ENCODE assay signal across 12 cellular contexts in genomic region chr20:45593498-45593897, GRCh38. TPM values are rescaled to one million over a fixed set of nuclear protein-coding genes. Genes with fewer than 3 reads are reported as not detected.
"Had no signal": no experiment of that assay in that cellular context is flagged by ENCODE, and none has a peak within 500 bp of the region (broad histone marks: within the 10 kb centered on the region; RNA-seq: fewer than 3 reads in every experiment).

No MANE protein-coding gene starts in this region.

- H3K4me1 ChIP-seq: HAP-1 had no signal

- H3K9me3 ChIP-seq: HAP-1 had no signal

- FAIRE-seq: H54 had no signal

- H3K4me3 ChIP-seq: GM23248, GM23338, HAP-1 had no signal

- DNase-seq: GM23248, GOT3, H7, H9, HCEC 1CT, HFFc6 had no signal

- H3K36me3 ChIP-seq: HAP-1 had no signal

- H3K27ac ChIP-seq: GM23248 had no signal

- ATAC-seq: GM23338, HCT116 had no signal

RNA-seq across cellular contexts. Expression of gene WFDC8, which starts 14.4 kb away (rescaled TPM):
- total RNA-seq: GM23248, GM23338, H1, H4, H7, H9, HFFc6 had no signal

RNA-seq across cellular contexts. Expression of gene WFDC10A, which starts 36.0 kb away (rescaled TPM):
- total RNA-seq: GM23248, GM23338, H1, H4, H7, H9, HFFc6 had no signal

RNA-seq across cellular contexts. Expression of gene WFDC9, which starts 37.6 kb away (rescaled TPM):
- total RNA-seq: GM23248, GM23338, H1, H4, H7, H9, HFFc6 had no signal

RNA-seq across cellular contexts. Expression of gene EPPIN, which starts 46.3 kb away (rescaled TPM):
- total RNA-seq: GM23248, GM23338, H1, H4, H9, HFFc6 had no signal

RNA-seq across cellular contexts. Expression of gene WFDC6, which starts 54.2 kb away (rescaled TPM):
- total RNA-seq: GM23248, GM23338, H1, H4, H7, H9, HFFc6 had no signal
